ENCODE assay signal across 1 cellular context in genomic region chr20:12670292-12670691, GRCh38.
TF ChIP-seq lines count a peak whose summit lies in the region.

No MANE protein-coding gene starts in this region.

TF ChIP-seq in HepG2, 621 proteins besides CTCF, POLR2A, EP300 and RAD21 (continued from another document):
- no peak for TF ChIP-seq ZNF770 (CRISPR knock-in tag; IDR thresholded peaks at IDR 0.05)
- no peak for TF ChIP-seq TOPORS (CRISPR knock-in tag; IDR thresholded peaks at IDR 0.05)
- no peak for TF ChIP-seq MTF2 (CRISPR knock-in tag; IDR thresholded peaks at IDR 0.05; ENCODE audit: borderline replicate concordance)
- TF ChIP-seq SETDB1 (CRISPR knock-in tag; IDR thresholded peaks at IDR 0.05; ENCODE audit: borderline replicate concordance), result no peak
- TF ChIP-seq ONECUT2 (CRISPR knock-in tag; IDR thresholded peaks at IDR 0.05), result no peak
- no peak for TF ChIP-seq TBX2 (CRISPR knock-in tag; IDR thresholded peaks at IDR 0.05; ENCODE audit: borderline replicate concordance)
- no peak for TF ChIP-seq FLYWCH1 (CRISPR knock-in tag; IDR thresholded peaks at IDR 0.05)
- no peak for TF ChIP-seq TMF1 (CRISPR knock-in tag; IDR thresholded peaks at IDR 0.05; ENCODE audit: low read depth)
- TF ChIP-seq CREM (IDR thresholded peaks at IDR 0.05), result no peak
- no peak for TF ChIP-seq CREM (CRISPR knock-in tag; IDR thresholded peaks at IDR 0.05)
- TF ChIP-seq NFE2L2 (IDR thresholded peaks at IDR 0.05; ENCODE audit: low read length), result peak; percentile 97
- peak; percentile 86 to 87 for TF ChIP-seq MAFK (conservative IDR thresholded peaks at IDR 0.05 in 1 of 2, IDR thresholded peaks at IDR 0.05 in 1 of 2; ENCODE audit: low read length in 2 of 2)
- TF ChIP-seq ZMAT3 (CRISPR knock-in tag; conservative IDR thresholded peaks at IDR 0.05), result no peak
- TF ChIP-seq ZNF775 (CRISPR knock-in tag; IDR thresholded peaks at IDR 0.05; ENCODE audit: borderline replicate concordance), result no peak
- TF ChIP-seq, protein P1, sequence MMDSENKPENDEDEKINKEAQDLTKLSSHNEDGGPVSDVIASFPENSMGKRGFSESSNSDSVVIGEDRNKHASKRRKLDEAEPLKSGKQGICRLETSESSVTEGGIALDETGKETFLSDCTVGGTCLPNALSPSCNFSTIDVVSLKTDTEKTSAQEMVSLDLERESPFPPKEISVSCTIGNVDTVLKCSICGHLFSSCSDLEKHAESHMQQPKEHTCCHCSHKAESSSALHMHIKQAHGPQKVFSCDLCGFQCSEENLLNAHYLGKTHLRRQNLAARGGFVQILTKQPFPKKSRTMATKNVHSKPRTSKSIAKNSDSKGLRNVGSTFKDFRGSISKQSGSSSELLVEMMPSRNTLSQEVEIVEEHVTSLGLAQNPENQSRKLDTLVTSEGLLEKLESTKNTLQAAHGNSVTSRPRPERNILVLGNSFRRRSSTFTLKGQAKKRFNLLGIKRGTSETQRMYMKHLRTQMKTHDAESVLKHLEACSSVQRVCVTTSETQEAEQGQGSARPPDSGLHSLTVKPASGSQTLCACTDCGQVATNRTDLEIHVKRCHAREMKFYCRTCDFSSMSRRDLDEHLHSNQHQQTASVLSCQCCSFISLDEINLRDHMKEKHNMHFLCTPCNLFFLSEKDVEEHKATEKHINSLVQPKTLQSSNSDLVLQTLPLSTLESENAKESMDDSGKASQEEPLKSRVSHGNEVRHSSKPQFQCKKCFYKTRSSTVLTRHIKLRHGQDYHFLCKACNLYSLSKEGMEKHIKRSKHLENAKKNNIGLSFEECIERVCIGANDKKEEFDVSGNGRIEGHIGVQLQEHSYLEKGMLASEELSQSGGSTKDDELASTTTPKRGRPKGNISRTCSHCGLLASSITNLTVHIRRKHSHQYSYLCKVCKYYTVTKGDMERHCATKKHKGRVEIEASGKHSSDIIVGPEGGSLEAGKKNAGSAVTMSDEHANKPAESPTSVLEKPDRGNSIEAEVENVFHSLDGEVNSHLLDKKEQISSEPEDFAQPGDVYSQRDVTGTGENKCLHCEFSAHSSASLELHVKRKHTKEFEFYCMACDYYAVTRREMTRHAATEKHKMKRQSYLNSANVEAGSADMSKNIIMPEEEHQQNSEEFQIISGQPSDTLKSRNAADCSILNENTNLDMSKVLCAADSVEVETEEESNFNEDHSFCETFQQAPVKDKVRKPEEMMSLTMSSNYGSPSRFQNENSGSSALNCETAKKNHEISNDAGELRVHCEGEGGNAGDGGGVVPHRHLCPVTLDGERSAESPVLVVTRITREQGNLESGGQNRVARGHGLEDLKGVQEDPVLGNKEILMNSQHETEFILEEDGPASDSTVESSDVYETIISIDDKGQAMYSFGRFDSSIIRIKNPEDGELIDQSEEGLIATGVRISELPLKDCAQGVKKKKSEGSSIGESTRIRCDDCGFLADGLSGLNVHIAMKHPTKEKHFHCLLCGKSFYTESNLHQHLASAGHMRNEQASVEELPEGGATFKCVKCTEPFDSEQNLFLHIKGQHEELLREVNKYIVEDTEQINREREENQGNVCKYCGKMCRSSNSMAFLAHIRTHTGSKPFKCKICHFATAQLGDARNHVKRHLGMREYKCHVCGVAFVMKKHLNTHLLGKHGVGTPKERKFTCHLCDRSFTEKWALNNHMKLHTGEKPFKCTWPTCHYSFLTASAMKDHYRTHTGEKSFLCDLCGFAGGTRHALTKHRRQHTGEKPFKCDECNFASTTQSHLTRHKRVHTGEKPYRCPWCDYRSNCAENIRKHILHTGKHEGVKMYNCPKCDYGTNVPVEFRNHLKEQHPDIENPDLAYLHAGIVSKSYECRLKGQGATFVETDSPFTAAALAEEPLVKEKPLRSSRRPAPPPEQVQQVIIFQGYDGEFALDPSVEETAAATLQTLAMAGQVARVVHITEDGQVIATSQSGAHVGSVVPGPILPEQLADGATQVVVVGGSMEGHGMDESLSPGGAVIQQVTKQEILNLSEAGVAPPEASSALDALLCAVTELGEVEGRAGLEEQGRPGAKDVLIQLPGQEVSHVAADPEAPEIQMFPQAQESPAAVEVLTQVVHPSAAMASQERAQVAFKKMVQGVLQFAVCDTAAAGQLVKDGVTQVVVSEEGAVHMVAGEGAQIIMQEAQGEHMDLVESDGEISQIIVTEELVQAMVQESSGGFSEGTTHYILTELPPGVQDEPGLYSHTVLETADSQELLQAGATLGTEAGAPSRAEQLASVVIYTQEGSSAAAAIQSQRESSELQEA (CRISPR knock-in tag; IDR thresholded peaks at IDR 0.05; ENCODE audit: not compliant biosample characterization), result no peak
- no peak for TF ChIP-seq ZNF34 (CRISPR knock-in tag; IDR thresholded peaks at IDR 0.05; ENCODE audit: borderline replicate concordance)
- TF ChIP-seq MEF2D (CRISPR knock-in tag; IDR thresholded peaks at IDR 0.05), result no peak
- no peak for TF ChIP-seq ZNF292 (CRISPR knock-in tag; IDR thresholded peaks at IDR 0.05; ENCODE audit: borderline replicate concordance, low read depth)
- TF ChIP-seq ZNF614 (CRISPR knock-in tag; IDR thresholded peaks at IDR 0.05; ENCODE audit: borderline replicate concordance), result no peak
- TF ChIP-seq MAFF (IDR thresholded peaks at IDR 0.05; ENCODE audit: low read depth, low read length), result peak; percentile 70
- TF ChIP-seq, protein P2, sequence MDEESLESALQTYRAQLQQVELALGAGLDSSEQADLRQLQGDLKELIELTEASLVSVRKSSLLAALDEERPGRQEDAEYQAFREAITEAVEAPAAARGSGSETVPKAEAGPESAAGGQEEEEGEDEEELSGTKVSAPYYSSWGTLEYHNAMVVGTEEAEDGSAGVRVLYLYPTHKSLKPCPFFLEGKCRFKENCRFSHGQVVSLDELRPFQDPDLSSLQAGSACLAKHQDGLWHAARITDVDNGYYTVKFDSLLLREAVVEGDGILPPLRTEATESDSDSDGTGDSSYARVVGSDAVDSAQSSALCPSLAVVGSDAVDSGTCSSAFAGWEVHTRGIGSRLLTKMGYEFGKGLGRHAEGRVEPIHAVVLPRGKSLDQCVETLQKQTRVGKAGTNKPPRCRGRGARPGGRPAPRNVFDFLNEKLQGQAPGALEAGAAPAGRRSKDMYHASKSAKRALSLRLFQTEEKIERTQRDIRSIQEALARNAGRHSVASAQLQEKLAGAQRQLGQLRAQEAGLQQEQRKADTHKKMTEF (CRISPR knock-in tag; IDR thresholded peaks at IDR 0.05), result no peak
- TF ChIP-seq, protein P3, sequence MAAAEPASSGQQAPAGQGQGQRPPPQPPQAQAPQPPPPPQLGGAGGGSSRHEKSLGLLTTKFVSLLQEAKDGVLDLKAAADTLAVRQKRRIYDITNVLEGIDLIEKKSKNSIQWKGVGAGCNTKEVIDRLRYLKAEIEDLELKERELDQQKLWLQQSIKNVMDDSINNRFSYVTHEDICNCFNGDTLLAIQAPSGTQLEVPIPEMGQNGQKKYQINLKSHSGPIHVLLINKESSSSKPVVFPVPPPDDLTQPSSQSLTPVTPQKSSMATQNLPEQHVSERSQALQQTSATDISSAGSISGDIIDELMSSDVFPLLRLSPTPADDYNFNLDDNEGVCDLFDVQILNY (CRISPR knock-in tag; conservative IDR thresholded peaks at IDR 0.05), result no peak
- TF ChIP-seq FUBP1 (CRISPR knock-in tag; IDR thresholded peaks at IDR 0.05; ENCODE audit: borderline replicate concordance), result no peak
- no peak for TF ChIP-seq DDIT3 (CRISPR knock-in tag; IDR thresholded peaks at IDR 0.05)
- TF ChIP-seq PLRG1 (conservative IDR thresholded peaks at IDR 0.05), result no peak
- TF ChIP-seq, protein P4, sequence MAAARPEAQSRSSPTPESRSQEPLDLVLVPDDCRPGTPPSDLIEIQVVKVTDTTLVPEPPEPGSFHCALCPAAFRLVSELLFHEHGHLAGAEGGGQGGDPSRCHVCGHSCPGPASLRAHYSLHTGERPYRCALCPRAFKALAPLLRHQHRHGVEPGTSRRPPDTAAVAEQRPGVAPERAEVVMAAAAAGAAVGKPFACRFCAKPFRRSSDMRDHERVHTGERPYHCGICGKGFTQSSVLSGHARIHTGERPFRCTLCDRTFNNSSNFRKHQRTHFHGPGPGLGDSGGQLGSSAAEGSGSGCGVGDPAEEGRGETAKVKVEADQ (CRISPR knock-in tag; IDR thresholded peaks at IDR 0.05; ENCODE audit: borderline replicate concordance), result no peak
TF ChIP-seq in HepG2: peak in this region for 3.
